13 cellular contexts compared by ENCODE assay signal in genomic region chr17:36198831-36199465, GRCh38. TPM values are rescaled to one million over a fixed set of nuclear protein-coding genes. Genes with fewer than 3 reads are reported as not detected.
A peak's percentile ranks its signal among the peaks of the same experiment; 100 is the strongest.
DNase-seq lines count a peak whose midpoint lies in the region; ATAC-seq and TF ChIP-seq lines count a peak whose summit lies in the region.
"Had no signal": no experiment of that assay in that cellular context is flagged by ENCODE, and none has a peak within 500 bp of the region (broad histone marks: within the 10 kb centered on the region; RNA-seq: fewer than 3 reads in every experiment).

No MANE protein-coding gene starts in this region.

- no peak overlapping the region for H3K4me3 Mint-ChIP-seq in activated naive CD4-positive, alpha-beta T cell treated with anti-CD3 and anti-CD28 coated beads for 36 hours
- H3K4me3 Mint-ChIP-seq in stimulated activated naive CD8-positive, alpha-beta T cell treated with anti-CD3 and anti-CD28 coated beads, Interleukin-15, Interleukin-2, amounts not matched to agents 100 ng/mL and 50 ng/mL, for 24 hours, result peak overlapping the region; percentile 33

- H3K9me3 ChIP-seq in gastrocnemius medialis, result no peaks in the 10 kb centered on the region

- H3K27ac Mint-ChIP-seq in activated naive CD4-positive, alpha-beta T cell treated with anti-CD3 and anti-CD28 coated beads for 36 hours, result no peak overlapping the region
- H3K27ac Mint-ChIP-seq in activated naive CD4-positive, alpha-beta T cell treated with anti-CD3 and anti-CD28 coated beads, Interleukin-2, amount 50 U/mL, for 72 hours, result no peak overlapping the region
- H3K27ac Mint-ChIP-seq in stimulated activated naive CD8-positive, alpha-beta T cell treated with anti-CD3 and anti-CD28 coated beads, Interleukin-15, Interleukin-2, amounts not matched to agents 100 ng/mL and 50 ng/mL, for 24 hours, result peak overlapping the region; percentile 71

- no peak overlapping the region for H3K27ac ChIP-seq in gastrocnemius medialis

- TF ChIP-seq POLR2A in gastrocnemius medialis (IDR thresholded peaks at IDR 0.05), result no peak

- ATAC-seq in HG03139 (IDR thresholded peaks at IDR 0.05; ENCODE audit: unreplicated experiment) (peak; percentile 27), gastrocnemius medialis (no peak)
- peak; percentile 89 to 92 for ATAC-seq in activated naive CD4-positive, alpha-beta T cell treated with anti-CD3 and anti-CD28 coated beads, Interleukin-2, amount 50 U/mL, for 72 hours

- CTCF ChIA-PET in activated naive CD4-positive, alpha-beta T cell treated with anti-CD3 and anti-CD28 coated beads for 36 hours (lab: Charles Lee), result no interaction called here

- no peaks in the 10 kb centered on the region for H3K36me3 ChIP-seq in gastrocnemius medialis

- H3K9me3 Mint-ChIP-seq in activated naive CD4-positive, alpha-beta T cell treated with anti-CD3 and anti-CD28 coated beads for 36 hours, result no peaks in the 10 kb centered on the region
- H3K9me3 Mint-ChIP-seq in activated naive CD4-positive, alpha-beta T cell treated with anti-CD3 and anti-CD28 coated beads, Interleukin-2, amount 50 U/mL, for 72 hours, result no peaks in the 10 kb centered on the region
- H3K9me3 Mint-ChIP-seq in stimulated activated naive CD8-positive, alpha-beta T cell treated with anti-CD3 and anti-CD28 coated beads, Interleukin-15, Interleukin-2, amounts not matched to agents 100 ng/mL and 50 ng/mL, for 24 hours, result no peaks in the 10 kb centered on the region

- intact Hi-C loops in activated naive CD4-positive, alpha-beta T cell treated with anti-CD3 and anti-CD28 coated beads for 36 hours (cut with micrococcal nuclease), result no loop called here
- intact Hi-C loops in gastrocnemius medialis (cut with DNase I; ENCODE audit: low total_unique reads), result no loop called here

- peak; percentile 61 for DNase-seq in activated naive CD4-positive, alpha-beta T cell treated with anti-CD3 and anti-CD28 coated beads for 36 hours
- no peak for DNase-seq in activated naive CD4-positive, alpha-beta T cell treated with anti-CD3 and anti-CD28 coated beads, Interleukin-2, amount 50 U/mL, for 16 hours
- no peak for DNase-seq in activated naive CD4-positive, alpha-beta T cell treated with anti-CD3 and anti-CD28 coated beads, Interleukin-2, amount 50 U/mL, for 72 hours (ENCODE audit: low spot score in 2 of 2)
- DNase-seq in midbrain (lab: John Stamatoyannopoulos, UW) (no peak), gastrocnemius medialis (no peak), AG08395 (ENCODE audit: low spot score) (no peak)
- DNase-seq: foreskin melanocyte, small intestine had no signal

- in situ Hi-C loops in gastrocnemius medialis (cut with MboI; ENCODE audit: low sequenced_read_pairs in 4 of 4), result no loop called here

- H3K4me1 ChIP-seq in gastrocnemius medialis, result no peaks in the 10 kb centered on the region

- no peaks in the 10 kb centered on the region for H3K36me3 Mint-ChIP-seq in activated naive CD4-positive, alpha-beta T cell treated with anti-CD3 and anti-CD28 coated beads for 36 hours (ENCODE audit: low read depth)
- no peaks in the 10 kb centered on the region for H3K36me3 Mint-ChIP-seq in activated naive CD4-positive, alpha-beta T cell treated with anti-CD3 and anti-CD28 coated beads, Interleukin-2, amount 50 U/mL, for 72 hours
- H3K36me3 Mint-ChIP-seq in stimulated activated naive CD8-positive, alpha-beta T cell treated with anti-CD3 and anti-CD28 coated beads, Interleukin-15, Interleukin-2, amounts not matched to agents 100 ng/mL and 50 ng/mL, for 24 hours (ENCODE audit: low read depth), result no peaks in the 10 kb centered on the region

- peaks cover 13% of the 10 kb centered on the region for H3K4me1 Mint-ChIP-seq in activated naive CD4-positive, alpha-beta T cell treated with anti-CD3 and anti-CD28 coated beads for 36 hours (ENCODE audit: low read depth)
- H3K4me1 Mint-ChIP-seq in stimulated activated naive CD8-positive, alpha-beta T cell treated with anti-CD3 and anti-CD28 coated beads, Interleukin-15, Interleukin-2, amounts not matched to agents 100 ng/mL and 50 ng/mL, for 24 hours (ENCODE audit: low read depth), result peaks cover 75% of the 10 kb centered on the region

- peaks cover 0 to 2% (median 0%) of the 10 kb centered on the region in 3 donors for H3K27me3 ChIP-seq in gastrocnemius medialis

- TF ChIP-seq CTCF in gastrocnemius medialis (IDR thresholded peaks at IDR 0.05 in 4 of 5, conservative IDR thresholded peaks at IDR 0.05 in 1 of 5), result no peak

- peaks cover 37% of the 10 kb centered on the region for H3K27me3 Mint-ChIP-seq in activated naive CD4-positive, alpha-beta T cell treated with anti-CD3 and anti-CD28 coated beads for 36 hours (ENCODE audit: low read depth)
- peaks cover 22% of the 10 kb centered on the region for H3K27me3 Mint-ChIP-seq in stimulated activated naive CD8-positive, alpha-beta T cell treated with anti-CD3 and anti-CD28 coated beads, Interleukin-15, Interleukin-2, amounts not matched to agents 100 ng/mL and 50 ng/mL, for 24 hours

- no peak overlapping the region for H3K4me3 ChIP-seq in gastrocnemius medialis

RNA-seq across cellular contexts. Expression of gene CCL3L1, which starts 2.4 kb away (rescaled TPM):
- total RNA-seq in activated naive CD4-positive, alpha-beta T cell treated with anti-CD3 and anti-CD28 coated beads for 36 hours, result 1 to 10 TPM; 1.9 to 2.0 TPM
- 1 to 10 TPM; 2.5 to 5.6 TPM for total RNA-seq in activated naive CD4-positive, alpha-beta T cell treated with anti-CD3 and anti-CD28 coated beads, Interleukin-2, amount 50 U/mL, for 72 hours
- not detected for total RNA-seq in gastrocnemius medialis
- total RNA-seq: LHCN-M2 had no signal

RNA-seq across cellular contexts. Expression of gene CCL4L2, which starts 11.9 kb away (rescaled TPM):
- 1 to 10 TPM; 1.0 to 1.4 TPM for total RNA-seq in activated naive CD4-positive, alpha-beta T cell treated with anti-CD3 and anti-CD28 coated beads for 36 hours
- total RNA-seq in activated naive CD4-positive, alpha-beta T cell treated with anti-CD3 and anti-CD28 coated beads, Interleukin-2, amount 50 U/mL, for 72 hours, result 10 to 100 TPM in 1 of 2 donors, 1 to 10 TPM in 1; 3.9 to 21.2 TPM
- not detected for total RNA-seq in gastrocnemius medialis
- total RNA-seq: LHCN-M2, subcutaneous adipose tissue had no signal

RNA-seq across cellular contexts. Expression of gene TBC1D3B, which starts 22.5 kb away (rescaled TPM):
- total RNA-seq in activated naive CD4-positive, alpha-beta T cell treated with anti-CD3 and anti-CD28 coated beads for 36 hours, result 1 to 10 TPM; 1.8 to 2.6 TPM
- total RNA-seq in activated naive CD4-positive, alpha-beta T cell treated with anti-CD3 and anti-CD28 coated beads, Interleukin-2, amount 50 U/mL, for 72 hours, result 1 to 10 TPM; 4.3 to 7.6 TPM
- total RNA-seq in gastrocnemius medialis, result 1 to 10 TPM in 1 of 4 donors, under 1 TPM in 1, not detected in 2; 0.98 to 4.8 TPM
- total RNA-seq: mononuclear cell had no signal

Comparison
In these comparisons a context has a peak if more than half of its experiments do, and no peak if none do; other contexts are left out.
1. ATAC-seq: peak in HG03139 (single experiment) and activated naive CD4-positive, alpha-beta T cell treated with anti-CD3 and anti-CD28 coated beads, Interleukin-2, amount 50 U/mL, for 72 hours (2 of 2); none in gastrocnemius medialis (0 of 2).